Comparison of ENCODE assay signal across 15 cellular contexts in genomic region chr6:71888720-71889340, GRCh38. TPM values are rescaled to one million over a fixed set of nuclear protein-coding genes. Genes with fewer than 3 reads are reported as not detected.
"Had no signal": no experiment of that assay in that cellular context is flagged by ENCODE, and none has a peak within 500 bp of the region (broad histone marks: within the 10 kb centered on the region; RNA-seq: fewer than 3 reads in every experiment).

No MANE protein-coding gene starts in this region.

- H3K27ac Mint-ChIP-seq: activated naive CD8-positive, alpha-beta T cell treated with anti-CD3 and anti-CD28 coated beads for 36 hours; naive thymus-derived CD8-positive, alpha-beta T cell had no signal

- H3K4me3 Mint-ChIP-seq: activated naive CD8-positive, alpha-beta T cell treated with anti-CD3 and anti-CD28 coated beads for 36 hours; naive thymus-derived CD8-positive, alpha-beta T cell had no signal

- FAIRE-seq: endothelial cell of umbilical vein had no signal

- ATAC-seq: foreskin keratinocyte; heart left ventricle; left lung; mucosa of descending colon; naive thymus-derived CD8-positive, alpha-beta T cell; upper lobe of right lung had no signal

- H3K36me3 Mint-ChIP-seq: activated naive CD8-positive, alpha-beta T cell treated with anti-CD3 and anti-CD28 coated beads for 36 hours had no signal

- DNase-seq: activated gamma-delta T cell treated with Interleukin-2 at 50 U/mL for 16 hours; activated naive CD8-positive, alpha-beta T cell treated with anti-CD3 and anti-CD28 coated beads for 36 hours; activated T-cell treated with anti-CD3 and anti-CD28 coated beads, Interleukin-2, amount 50 U/mL, for 48 hours; foreskin keratinocyte; heart left ventricle; islet precursor cell; left lung; mucosa of descending colon; naive thymus-derived CD8-positive, alpha-beta T cell; ovary; stimulated activated CD4-positive, alpha-beta T cell treated with anti-CD3 and anti-CD28 coated beads, Interleukin-12 subunit alpha, Interleukin-12 subunit beta, amount 100 ng/mL, for 4 hours; stimulated activated naive CD4-positive, alpha-beta T cell treated with Interleukin-2 at 50 U/mL for 16 hours; upper lobe of right lung had no signal

RNA-seq across cellular contexts. Expression of gene RIMS1, which starts 2.5 kb away (rescaled TPM):
- total RNA-seq: activated naive CD8-positive, alpha-beta T cell treated with anti-CD3 and anti-CD28 coated beads for 36 hours; endothelial cell of umbilical vein; foreskin keratinocyte; naive thymus-derived CD8-positive, alpha-beta T cell; T-helper 2 cell treated with Interferon-gamma antibody and Interleukin-4, amounts not matched to agents 100 ng/mL and 5 ng/mL, for 36 hours had no signal
